16 cellular contexts compared by ENCODE assay signal in the genomic region with DNA sequence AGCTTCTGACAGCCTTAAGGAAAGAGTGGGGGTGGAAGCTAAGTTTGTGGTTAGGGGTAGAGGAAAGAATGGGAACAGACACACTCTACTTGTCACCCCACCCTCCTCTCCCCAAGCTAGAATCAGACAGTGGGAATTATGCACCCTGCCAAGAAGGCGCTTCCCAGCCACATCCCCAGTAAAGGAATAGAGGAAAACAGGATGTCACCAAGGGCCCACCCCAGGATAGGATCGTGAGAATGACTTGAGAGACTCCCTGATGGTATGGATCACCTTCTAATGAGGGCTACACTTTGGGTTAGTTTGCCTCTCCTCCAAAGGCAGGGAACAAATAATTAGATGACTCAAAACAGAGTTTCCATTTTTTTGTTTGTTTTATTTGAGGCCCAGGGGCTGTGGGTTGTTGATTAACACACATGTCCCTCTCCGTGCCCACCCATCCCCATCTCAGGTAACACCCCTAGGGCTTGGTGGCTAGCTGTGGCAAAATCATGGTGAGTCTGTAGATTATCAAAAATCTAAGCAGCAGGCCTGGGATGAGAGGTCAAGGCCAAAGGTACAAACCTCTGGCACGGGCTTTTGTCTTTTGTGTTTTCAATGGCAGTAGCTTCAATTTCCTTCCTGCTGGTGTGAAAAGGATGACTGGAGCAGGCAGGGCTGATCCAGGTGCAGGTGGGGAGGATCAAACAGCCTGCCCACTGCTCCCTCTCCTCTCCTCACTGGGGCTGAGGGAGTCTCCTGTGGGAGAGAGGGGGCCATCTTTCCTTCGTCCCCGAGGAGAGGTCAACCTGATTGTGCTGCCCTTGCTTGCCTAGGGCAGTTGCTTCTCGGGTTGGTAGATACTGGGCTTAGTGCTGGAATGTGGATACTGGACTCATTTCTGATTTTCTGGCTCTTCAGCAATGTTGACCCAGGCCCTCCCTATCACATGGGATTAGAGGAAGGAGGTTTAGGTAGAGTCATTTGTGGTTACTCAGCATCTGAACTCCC. TPM values are rescaled to one million over a fixed set of nuclear protein-coding genes. Genes with fewer than 3 reads are reported as not detected.
DNase-seq lines count a peak whose midpoint lies in the region; ATAC-seq, FAIRE-seq and TF ChIP-seq lines count a peak whose summit lies in the region.
"Had no signal": no experiment of that assay in that cellular context is flagged by ENCODE, and none has a peak within 500 bp of the region (broad histone marks: within the 10 kb centered on the region; RNA-seq: fewer than 3 reads in every experiment).

No MANE protein-coding gene starts in this region.

- TF ChIP-seq CTCF in fibroblast of lung (conservative IDR thresholded peaks at IDR 0.05 in 1 of 2, IDR thresholded peaks at IDR 0.05 in 1 of 2; ENCODE audit: low read depth in 1 of 2, low read length in 2 of 2) (no peak), spleen (IDR thresholded peaks at IDR 0.05 in 8 of 11, conservative IDR thresholded peaks at IDR 0.05 in 3 of 11) (no peak), lower leg skin (IDR thresholded peaks at IDR 0.05) (no peak)

- ATAC-seq in left lobe of liver = no peak
- ATAC-seq: activated CD4-positive, alpha-beta T cell treated with anti-CD3 and anti-CD28 coated beads for 36 hours; left lung had no signal

- peak overlapping the region; percentile 56 for H3K27ac Mint-ChIP-seq in activated T-cell treated with anti-CD3 and anti-CD28 coated beads, Interleukin-2, amount 50 U/mL, for 24 hours
- H3K27ac Mint-ChIP-seq: activated CD4-positive, alpha-beta T cell treated with anti-CD3 and anti-CD28 coated beads for 36 hours; activated T-helper 2 cell treated with anti-CD3 and anti-CD28 coated beads, Interferon-gamma antibody, Interleukin-2, Interleukin-4, amounts not matched to agents 10 μg/mL and 5 μg/mL and 100 μg/mL, durations not matched to agents 14 hours and 24 hours and 36 hours had no signal

- no peak overlapping the region for H3K4me2 ChIP-seq in fibroblast of lung (ENCODE audit: extremely low read depth, insufficient read depth, low read length)

- H3K9ac ChIP-seq in fibroblast of lung (ENCODE audit: insufficient read depth, low read length) = no peak overlapping the region

- no peaks in the 10 kb centered on the region for H4K20me1 ChIP-seq in fibroblast of lung (ENCODE audit: control insufficient read depth, extremely low read depth, insufficient read depth, low read length)

- H3K27ac ChIP-seq in fibroblast of lung (ENCODE audit: insufficient read depth, low read length) (no peak overlapping the region), spleen (peak overlapping the region in 7 of 8 donors; percentile 44 to 82 (median 71))

- TF ChIP-seq POLR2A in spleen (IDR thresholded peaks at IDR 0.05) (no peak), lower leg skin (IDR thresholded peaks at IDR 0.05) (no peak)

- H2AFZ ChIP-seq in fibroblast of lung (ENCODE audit: low read length) = no peak overlapping the region

- H3K4me1 Mint-ChIP-seq in activated T-cell treated with anti-CD3 and anti-CD28 coated beads, Interleukin-2, amount 50 U/mL, for 24 hours (ENCODE audit: low read depth) = peaks cover 68% of the 10 kb centered on the region

- H3K9me3 ChIP-seq in fibroblast of lung (ENCODE audit: control insufficient read depth, insufficient read depth, low read depth, low read length) (no peaks in the 10 kb centered on the region), spleen (no peaks in the 10 kb centered on the region)
- H3K9me3 ChIP-seq: left lung had no signal

- H3K79me2 ChIP-seq in fibroblast of lung (ENCODE audit: control insufficient read depth, insufficient read depth, low read length) = no peaks in the 10 kb centered on the region

- no peak for DNase-seq in activated T-cell treated with anti-CD3 and anti-CD28 coated beads, Interleukin-2, amount 50 U/mL, for 24 hours
- DNase-seq in activated T-cell treated with anti-CD3 and anti-CD28 coated beads, Interleukin-2, amount 50 U/mL, for 1 hour = no peak
- DNase-seq in RCC 7860 (ENCODE audit: low spot score) = peak; percentile 41
- peak; percentile 29 to 63 for DNase-seq in fibroblast of lung (ENCODE audit: low read depth in 2 of 2)
- no peak for DNase-seq in spleen
- no peak for DNase-seq in lower leg skin (ENCODE audit: low spot score in 2 of 2)
- no peak for DNase-seq in left lobe of liver (ENCODE audit: low spot score)
- DNase-seq in inferior parietal cortex (ENCODE audit: extremely low spot score) = no peak
- DNase-seq: activated CD4-positive, alpha-beta T cell treated with anti-CD3 and anti-CD28 coated beads for 36 hours; DMS79; left lung; NCI-H2081 treated with DMSO at 0.1 percent for 48 hours; occipital lobe had no signal

- no peaks in the 10 kb centered on the region for H3K27me3 ChIP-seq in fibroblast of lung (ENCODE audit: control insufficient read depth, insufficient read depth, low read length)
- no peaks in the 10 kb centered on the region for H3K27me3 ChIP-seq in spleen (replicated peaks in 1 of 7)
- H3K27me3 ChIP-seq: left lung had no signal

- no peak for FAIRE-seq in RCC 7860 (lab: Jason Lieb, UNC)
- FAIRE-seq: A204.1, bronchial epithelial cell had no signal

- intact Hi-C loops in spleen (cut with DNase I; ENCODE audit: low total_unique reads) (no loop called here), lower leg skin (cut with DNase I; ENCODE audit: low total_unique reads) (no loop called here)

- H3K36me3 ChIP-seq in fibroblast of lung (ENCODE audit: control insufficient read depth, insufficient read depth, low read length) = no peaks in the 10 kb centered on the region
- H3K36me3 ChIP-seq in spleen = no peaks in the 10 kb centered on the region
- H3K36me3 ChIP-seq: left lung had no signal

- 77 to 81% (median 78%) methylated on average over 7 of the region's 7 CpGs for WGBS in spleen, 5 donors
- WGBS in lower leg skin, 2 donors = 80 to 85% methylated on average over 7 of the region's 7 CpGs

- H3K9me3 Mint-ChIP-seq in activated T-cell treated with anti-CD3 and anti-CD28 coated beads, Interleukin-2, amount 50 U/mL, for 24 hours = no peaks in the 10 kb centered on the region
- H3K9me3 Mint-ChIP-seq: activated T-helper 2 cell treated with anti-CD3 and anti-CD28 coated beads, Interferon-gamma antibody, Interleukin-2, Interleukin-4, amounts not matched to agents 10 μg/mL and 5 μg/mL and 100 μg/mL, durations not matched to agents 14 hours and 24 hours and 36 hours had no signal

- no peaks in the 10 kb centered on the region for H3K27me3 Mint-ChIP-seq in activated T-cell treated with anti-CD3 and anti-CD28 coated beads, Interleukin-2, amount 50 U/mL, for 24 hours
- H3K27me3 Mint-ChIP-seq: activated CD4-positive, alpha-beta T cell treated with anti-CD3 and anti-CD28 coated beads for 36 hours had no signal

- H3K4me1 ChIP-seq in fibroblast of lung (ENCODE audit: control insufficient read depth, extremely low read depth, insufficient read depth, low read length) = peaks cover 28% of the 10 kb centered on the region
- peaks cover 64 to 100% (median 89%) of the 10 kb centered on the region in 6 donors for H3K4me1 ChIP-seq in spleen

- no peaks in the 10 kb centered on the region for H3K36me3 Mint-ChIP-seq in activated T-cell treated with anti-CD3 and anti-CD28 coated beads, Interleukin-2, amount 50 U/mL, for 24 hours (ENCODE audit: low read depth)

- H3K4me3 Mint-ChIP-seq in activated T-cell treated with anti-CD3 and anti-CD28 coated beads, Interleukin-2, amount 50 U/mL, for 24 hours = no peak overlapping the region
- H3K4me3 Mint-ChIP-seq: activated CD4-positive, alpha-beta T cell treated with anti-CD3 and anti-CD28 coated beads for 36 hours had no signal

- H3K4me3 ChIP-seq in fibroblast of lung (replicated peaks in 1 of 4; ENCODE audit: control extremely low read depth in 1 of 4, insufficient read depth in 1 of 4, low read depth in 3 of 4, low read length in 4 of 4) (no peak overlapping the region), spleen (no peak overlapping the region), lower leg skin (ENCODE audit: low read depth, poor library complexity, severe bottlenecking) (no peak overlapping the region)
- H3K4me3 ChIP-seq: left lung had no signal

RNA-seq across cellular contexts. Expression of gene EML4, which starts 32.0 kb away (rescaled TPM):
- total RNA-seq in fibroblast of lung (30.8 and 49.5 TPM in 2 replicates), spleen (100 to 1,000 TPM in 4 of 7 donors, 10 to 100 TPM in 3; 75.2 to 176 (median 103) TPM), lower leg skin (10 to 100 TPM; 29.5 to 37.4 (median 33.6) TPM), left lobe of liver (30.4 TPM)
- polyA plus RNA-seq in fibroblast of lung (62.7 and 65.4 TPM in 2 replicates), spleen (10 to 100 TPM; 25.4 to 42.0 (median 32.0) TPM)
- 32.0 and 34.4 TPM in 2 replicates for polyA plus RNA-seq in fibroblast of lung (2012)
- polyA minus RNA-seq in fibroblast of lung (ENCODE audit: low replicate concordance) = 26.4 and 35.9 TPM in 2 replicates

Comparison
In these comparisons a context has a peak if more than half of its experiments do, and no peak if none do; other contexts are left out.
1. DNase-seq: peak in RCC 7860 (single experiment) and fibroblast of lung (2 of 2); none in activated T-cell treated with anti-CD3 and anti-CD28 coated beads, Interleukin-2, amount 50 U/mL, for 24 hours (single experiment), activated T-cell treated with anti-CD3 and anti-CD28 coated beads, Interleukin-2, amount 50 U/mL, for 1 hour (single experiment), spleen (single experiment), lower leg skin (0 of 2), left lobe of liver (single experiment) and inferior parietal cortex (single experiment).